In genomic region chr17:8226536-8227237, GRCh38 we compare ENCODE assay signal across 9 cellular contexts. TPM values are rescaled to one million over a fixed set of nuclear protein-coding genes. Genes with fewer than 3 reads are reported as not detected.
DNase-seq lines count a peak whose midpoint lies in the region; ATAC-seq, FAIRE-seq and TF ChIP-seq lines count a peak whose summit lies in the region.
"Had no signal": no experiment of that assay in that cellular context is flagged by ENCODE, and none has a peak within 500 bp of the region (broad histone marks: within the 10 kb centered on the region; RNA-seq: fewer than 3 reads in every experiment).

No MANE protein-coding gene starts in this region.

- POLR2A ChIA-PET in activated B cell treated with CpG ODN at 0.5 μM for 24 hours (lab: Charles Lee), result interaction anchor here (0.5 to 11.8 kb wide), 10 partner anchors 11 to 209 kb away, joined by 3 to 413 read pairs (median 8); partner anchors contain the start of genes BORCS6, CTC1, NDEL1 and PFAS
- POLR2A ChIA-PET in H1 (lab: Charles Lee; ENCODE audit: partially characterized antibody), result interaction anchor here (0.6 to 53.4 kb wide), 18 partner anchors 8 to 663 kb away, joined by 3 to 1521 read pairs (median 4); partner anchors contain the start of genes AURKB, BORCS6, CTC1 and PFAS

- H3K4me2 ChIP-seq in DOHH2 (ENCODE audit: low read length), result peak overlapping the region; percentile 64
- H3K4me2 ChIP-seq in H1 (ENCODE audit: insufficient read depth in 1 of 2, low read depth in 2 of 2, low read length in 2 of 2), result peak overlapping the region; percentile 68 to 85

- H3K27ac Mint-ChIP-seq in activated B cell treated with CpG ODN at 0.5 μM for 24 hours, result peak overlapping the region; percentile 95

- H4K5ac ChIP-seq in H1 (ENCODE audit: insufficient read length, low read depth, low read length), result no peak overlapping the region

- TF ChIP-seq RAD21 in H1 (IDR thresholded peaks at IDR 0.05 in 1 of 2, conservative IDR thresholded peaks at IDR 0.05 in 1 of 2; ENCODE audit: low read depth in 2 of 2, low read length in 2 of 2), result no peak

- H3K9me3 ChIP-seq in DOHH2 (ENCODE audit: control insufficient read depth, insufficient read depth, low read length) (no peaks in the 10 kb centered on the region), H1 (ENCODE audit: insufficient read depth in 2 of 2, low read depth in 1 of 2, low read length in 1 of 2) (no peaks in the 10 kb centered on the region), lung (ENCODE audit: control insufficient read depth in 2 of 2, insufficient read depth in 1 of 2, low read length in 1 of 2) (no peaks in the 10 kb centered on the region)

- CTCF ChIA-PET in activated B cell treated with CpG ODN at 0.5 μM for 24 hours (lab: Charles Lee) (interaction anchor here (0.8 to 1.7 kb wide), 3 partner anchors 20 to 74 kb away, joined by 3 to 8 read pairs (median 3); no protein-coding TSS in a partner anchor), H1 (lab: Charles Lee; ENCODE audit: partially characterized antibody) (interaction anchor here (0.6 to 2.2 kb wide), 5 partner anchors 11 to 301 kb away, joined by 3 to 6 read pairs (median 4); no protein-coding TSS in a partner anchor)

- peak overlapping the region; percentile 36; the same call in 1 of the 2 replicates for H3K18ac ChIP-seq in H1 (ENCODE audit: extremely low read depth, low read length)

- no peak overlapping the region for H3K23ac ChIP-seq in H1 (ENCODE audit: insufficient read length)

- no peak overlapping the region for H2AFZ ChIP-seq in H1 (ENCODE audit: low read length)

- no peaks in the 10 kb centered on the region for H4K20me1 ChIP-seq in DOHH2 (ENCODE audit: control insufficient read depth, insufficient read depth, low read depth, low read length)
- H4K20me1 ChIP-seq in H1 (replicated peaks in 1 of 2; ENCODE audit: control insufficient read depth in 1 of 2, insufficient read depth in 2 of 2, low read length in 2 of 2), result peaks cover 3 to 6% of the 10 kb centered on the region in 2 experiments

- intact Hi-C loops in activated B cell treated with CpG ODN at 0.5 μM for 24 hours (cut with micrococcal nuclease), result loop anchor here (1.0 to 10.0 kb wide), 4 partner anchors 13 to 542 kb away; partner anchors contain the start of genes CYB5D1, NAA38, TMEM88 and TP53

- H2BK20ac ChIP-seq in H1 (ENCODE audit: low read length), result no peak overlapping the region

- H3K23me2 ChIP-seq in H1 (ENCODE audit: low read depth, low read length), result peaks cover 19% of the 10 kb centered on the region

- H3K79me1 ChIP-seq in H1 (ENCODE audit: low read depth, low read length), result no peaks in the 10 kb centered on the region

- H3K79me2 ChIP-seq in DOHH2 (ENCODE audit: control insufficient read depth, low read length), result no peaks in the 10 kb centered on the region
- no peaks in the 10 kb centered on the region for H3K79me2 ChIP-seq in H1 (ENCODE audit: control insufficient read depth in 1 of 2, insufficient read depth in 2 of 2, low read length in 2 of 2)

- 8% methylated on average over 32 of the region's 32 CpGs; no CpG with 5 or more reads in 1 of the 2 experiments for WGBS in H1 (ENCODE audit: extremely low coverage in 1 of 2, insufficient coverage in 1 of 2, insufficient read length in 1 of 2, insufficient replicate concordance in 2 of 2, low coverage in 1 of 2, low lambda C conversion rate in 2 of 2, missing lambda C conversion rate in 1 of 2), 2 experiments
- 12 to 19% methylated on average over 32 of the region's 32 CpGs for WGBS in lung, 2 donors

- no peak for TF ChIP-seq EP300 in H1 (IDR thresholded peaks at IDR 0.05; ENCODE audit: borderline replicate concordance in 1 of 2, low read depth in 2 of 2, low read length in 2 of 2)

- TF ChIP-seq POLR2A in H1 (IDR thresholded peaks at IDR 0.05; ENCODE audit: control extremely low read depth in 1 of 2, low read depth in 2 of 2, low read length in 2 of 2), result peak; percentile 60 to 88

- H3K27ac ChIP-seq in DOHH2 (ENCODE audit: low read depth, low read length), result peak overlapping the region; percentile 42
- peak overlapping the region; percentile 52; the same call in 1 of the 2 replicates for H3K27ac ChIP-seq in H1 (ENCODE audit: low read depth, low read length)
- H3K27ac ChIP-seq in lung (ENCODE audit: low read depth in 1 of 2, low read length in 1 of 2), result peak overlapping the region in 1 of 2 donors; percentile 29

- no peak for TF ChIP-seq CTCF in DOHH2 (IDR thresholded peaks at IDR 0.05; ENCODE audit: low read depth, low read length, poor library complexity, severe bottlenecking)
- no peak for TF ChIP-seq CTCF in activated B cell treated with CpG ODN at 0.5 μM for 24 hours (IDR thresholded peaks at IDR 0.05)
- no peak for TF ChIP-seq CTCF in H1 (IDR thresholded peaks at IDR 0.05; ENCODE audit: control extremely low read depth in 1 of 3, insufficient read depth in 1 of 3, low read depth in 1 of 3, low read length in 3 of 3)
- no peak for TF ChIP-seq CTCF in lung (IDR thresholded peaks at IDR 0.05; ENCODE audit: control extremely low read depth, extremely low read depth)

- H3K27me3 ChIP-seq in DOHH2 (ENCODE audit: control insufficient read depth, low read length) (no peaks in the 10 kb centered on the region), H1 (replicated peaks in 1 of 4; ENCODE audit: control insufficient read depth in 3 of 4, extremely low read depth in 1 of 4, insufficient read depth in 3 of 4, low read length in 3 of 4) (no peaks in the 10 kb centered on the region), lung (ENCODE audit: control insufficient read depth, insufficient read depth) (no peaks in the 10 kb centered on the region)

- no peak overlapping the region for H2BK120ac ChIP-seq in H1 (replicated peaks; ENCODE audit: low read depth, low read length)

- H3K56ac ChIP-seq in H1 (replicated peaks; ENCODE audit: insufficient read length, low read depth, low read length), result no peak overlapping the region

- no peak overlapping the region for H2BK5ac ChIP-seq in H1 (ENCODE audit: low read depth, low read length)

- H3K27me3 Mint-ChIP-seq in activated B cell treated with CpG ODN at 0.5 μM for 24 hours, result peaks cover 7% of the 10 kb centered on the region

- H4K91ac ChIP-seq in H1 (replicated peaks; ENCODE audit: insufficient read length, low read length), result no peak overlapping the region

- no peaks in the 10 kb centered on the region for H3K9me2 ChIP-seq in DOHH2 (replicated peaks; ENCODE audit: control insufficient read depth, low read length)

- H3K9ac ChIP-seq in H1 (replicated peaks in 1 of 4; ENCODE audit: extremely low read depth in 1 of 4, low read depth in 3 of 4, low read length in 3 of 4), result peak overlapping the region in 3 of 4 experiments; percentile 46 to 75 (median 52); a peak in 6 of 7 replicates

- H2AK5ac ChIP-seq in H1 (ENCODE audit: low read depth, low read length), result no peak overlapping the region

- peaks cover 28% of the 10 kb centered on the region for H3F3A ChIP-seq in DOHH2 (ENCODE audit: control insufficient read depth, insufficient read depth)

- no peak for FAIRE-seq in H1 (lab: Jason Lieb, UNC)
- FAIRE-seq: TTC549 had no signal

- H3K4ac ChIP-seq in H1 (replicated peaks; ENCODE audit: insufficient read length, low read depth, low read length), result no peak overlapping the region

- ATAC-seq in activated B cell treated with CpG ODN at 0.5 μM for 24 hours (ENCODE audit: low read depth) (no peak), lung (ENCODE audit: insufficient read depth, low FRiP score) (no peak), GM21381 (IDR thresholded peaks at IDR 0.05; ENCODE audit: unreplicated experiment) (no peak), HG02588 (IDR thresholded peaks at IDR 0.05; ENCODE audit: unreplicated experiment) (no peak)

- peaks cover 55% of the 10 kb centered on the region for H3K36me3 ChIP-seq in DOHH2 (ENCODE audit: control insufficient read depth, low read length)
- H3K36me3 ChIP-seq in H1 (ENCODE audit: control insufficient read depth in 2 of 4, insufficient read depth in 4 of 4, low read length in 3 of 4), result peaks cover 9 to 40% (median 23%) of the 10 kb centered on the region in 4 experiments
- H3K36me3 ChIP-seq in lung (ENCODE audit: control insufficient read depth in 2 of 2, insufficient read depth in 2 of 2, low read length in 2 of 2), result peaks cover 14 to 42% of the 10 kb centered on the region in 2 donors

- peak overlapping the region; percentile 81 for H3K4me3 Mint-ChIP-seq in activated B cell treated with CpG ODN at 0.5 μM for 24 hours

- peaks cover 55% of the 10 kb centered on the region for H3K4me1 Mint-ChIP-seq in activated B cell treated with CpG ODN at 0.5 μM for 24 hours

- peak overlapping the region; percentile 57 for H3K4me3 ChIP-seq in DOHH2 (ENCODE audit: low read length)
- peak overlapping the region; percentile 50 to 78 (median 72) for H3K4me3 ChIP-seq in H1 (ENCODE audit: extremely low read depth in 1 of 4, insufficient read depth in 2 of 4, low read depth in 3 of 4, low read length in 4 of 4)
- H3K4me3 ChIP-seq in lung, result no peak overlapping the region

- no peaks in the 10 kb centered on the region for H3K9me3 Mint-ChIP-seq in activated B cell treated with CpG ODN at 0.5 μM for 24 hours

- DNase-seq in KG1 (lab: John Stamatoyannopoulos, UW), result peak; percentile 41
- peak; percentile 36 for DNase-seq in activated B cell treated with CpG ODN at 0.5 μM for 24 hours
- DNase-seq in H1 (ENCODE audit: low read depth in 1 of 2, low spot score in 2 of 2), result peak in 1 of 2 experiments; percentile 90
- peak; percentile 66 for DNase-seq in lung (ENCODE audit: low spot score)
- DNase-seq in stimulated activated CD8-positive, alpha-beta memory T cell treated with anti-CD3 and anti-CD28 coated beads, Interleukin-4, amount 100 ng/mL, for 24 hours (ENCODE audit: low read depth), result peak; percentile 44

- no peak overlapping the region for H2BK12ac ChIP-seq in H1 (ENCODE audit: low read depth, low read length)

- no peak overlapping the region for H3K14ac ChIP-seq in H1 (ENCODE audit: insufficient read length)

- H3K36me3 Mint-ChIP-seq in activated B cell treated with CpG ODN at 0.5 μM for 24 hours (ENCODE audit: low read depth), result peaks cover 71% of the 10 kb centered on the region

- H3K4me1 ChIP-seq in DOHH2 (ENCODE audit: control insufficient read depth, low read length), result peaks cover 47% of the 10 kb centered on the region
- peaks cover 0 to 15% (median 2%) of the 10 kb centered on the region in 4 experiments; a peak in 4 of 7 replicates for H3K4me1 ChIP-seq in H1 (replicated peaks in 1 of 4; ENCODE audit: control insufficient read depth in 3 of 4, insufficient read depth in 4 of 4, low read length in 3 of 4)
- H3K4me1 ChIP-seq in lung (ENCODE audit: control insufficient read depth in 2 of 2, insufficient read depth in 2 of 2, low read length in 2 of 2), result peaks cover 2 to 4% of the 10 kb centered on the region in 2 donors

- H2BK15ac ChIP-seq in H1 (ENCODE audit: low read length), result no peak overlapping the region

- no peak overlapping the region for H4K8ac ChIP-seq in H1 (ENCODE audit: extremely low read depth, insufficient read depth, low read length)

RNA-seq across cellular contexts. Expression of gene AURKB, which starts 16.3 kb away (rescaled TPM):
- 1.7 and 3.0 TPM in 2 replicates for total RNA-seq in activated B cell treated with CpG ODN at 0.5 μM for 24 hours
- total RNA-seq in H1 (2021; fragmentation: NEBNext Ultra II Directional; extraction: Animal tissue kit (Norgen Biotek cat#: 25700)), result 154 and 160 TPM in 2 replicates
- 102 and 171 TPM in 2 replicates for polyA plus RNA-seq in H1 (2011; rRNA removed)
- polyA plus RNA-seq in H1 (2011; cell fraction: cytosol; rRNA removed), result 93.9 TPM
- 222 TPM for polyA plus RNA-seq in H1 (2011; cell fraction: nucleus; rRNA removed)
- 155 to 177 TPM (median 169 TPM) in 4 replicates for polyA plus RNA-seq in H1 (2012, experiment 1 of 2)
- polyA plus RNA-seq in H1 (2012, experiment 2 of 2), result 172 TPM
- 168 TPM for polyA plus RNA-seq in H1 (2013, experiment 1 of 2)
- 162 TPM for polyA plus RNA-seq in H1 (2013, experiment 2 of 2)
- polyA minus RNA-seq in H1 (2011; rRNA and poly(A)+ RNA removed), result 55.0 and 80.2 TPM in 2 replicates
- polyA minus RNA-seq in H1 (2011; cell fraction: cytosol; rRNA and poly(A)+ RNA removed), result 41.2 TPM
- polyA minus RNA-seq in H1 (2011; cell fraction: nucleus; rRNA and poly(A)+ RNA removed), result 80.6 TPM
- 1 to 10 TPM; 2.1 to 3.9 TPM for total RNA-seq in lung
- 1 to 10 TPM; 3.6 to 5.7 TPM for polyA plus RNA-seq in lung

RNA-seq across cellular contexts. Expression of gene CTC1, which starts 21.2 kb away (rescaled TPM):
- total RNA-seq in activated B cell treated with CpG ODN at 0.5 μM for 24 hours, result 121 and 136 TPM in 2 replicates
- 33.7 and 39.8 TPM in 2 replicates for total RNA-seq in H1 (2021; fragmentation: NEBNext Ultra II Directional; extraction: Animal tissue kit (Norgen Biotek cat#: 25700))
- 19.4 and 32.2 TPM in 2 replicates for polyA plus RNA-seq in H1 (2011; rRNA removed)
- 13.3 TPM for polyA plus RNA-seq in H1 (2011; cell fraction: cytosol; rRNA removed)
- polyA plus RNA-seq in H1 (2011; cell fraction: nucleus; rRNA removed), result 112 TPM
- 12.8 to 17.3 TPM (median 14.4 TPM) in 4 replicates for polyA plus RNA-seq in H1 (2012, experiment 1 of 2)
- polyA plus RNA-seq in H1 (2012, experiment 2 of 2), result 6.4 TPM
- 13.0 TPM for polyA plus RNA-seq in H1 (2013, experiment 1 of 2)
- polyA plus RNA-seq in H1 (2013, experiment 2 of 2), result 12.3 TPM
- polyA minus RNA-seq in H1 (2011; rRNA and poly(A)+ RNA removed), result 36.9 and 45.5 TPM in 2 replicates
- 11.2 TPM for polyA minus RNA-seq in H1 (2011; cell fraction: cytosol; rRNA and poly(A)+ RNA removed)
- polyA minus RNA-seq in H1 (2011; cell fraction: nucleus; rRNA and poly(A)+ RNA removed), result 74.9 TPM
- 10 to 100 TPM; 27.7 to 45.3 TPM for total RNA-seq in lung
- polyA plus RNA-seq in lung, result 10 to 100 TPM; 19.1 to 26.5 TPM

RNA-seq across cellular contexts. Expression of gene PFAS, which starts 22.4 kb away (rescaled TPM):
- total RNA-seq in activated B cell treated with CpG ODN at 0.5 μM for 24 hours (121 and 126 TPM in 2 replicates), lung (10 to 100 TPM; 20.1 to 47.6 TPM)
- 238 and 248 TPM in 2 replicates for total RNA-seq in H1 (2021; fragmentation: NEBNext Ultra II Directional; extraction: Animal tissue kit (Norgen Biotek cat#: 25700))
- polyA plus RNA-seq in H1 (2011; rRNA removed) (88.4 and 120 TPM in 2 replicates), lung (10 to 100 TPM; 14.0 to 15.3 TPM)
- 82.0 TPM for polyA plus RNA-seq in H1 (2011; cell fraction: cytosol; rRNA removed)
- polyA plus RNA-seq in H1 (2011; cell fraction: nucleus; rRNA removed), result 363 TPM
- polyA plus RNA-seq in H1 (2012, experiment 1 of 2), result 107 to 119 TPM (median 115 TPM) in 4 replicates
- 124 TPM for polyA plus RNA-seq in H1 (2012, experiment 2 of 2)
- polyA plus RNA-seq in H1 (2013, experiment 1 of 2), result 71.8 TPM
- 62.8 TPM for polyA plus RNA-seq in H1 (2013, experiment 2 of 2)
- polyA minus RNA-seq in H1 (2011; rRNA and poly(A)+ RNA removed), result 219 and 271 TPM in 2 replicates
- 89.1 TPM for polyA minus RNA-seq in H1 (2011; cell fraction: cytosol; rRNA and poly(A)+ RNA removed)
- polyA minus RNA-seq in H1 (2011; cell fraction: nucleus; rRNA and poly(A)+ RNA removed), result 167 TPM

RNA-seq across cellular contexts. Expression of gene BORCS6, which starts 36.7 kb away (rescaled TPM):
- 12.3 and 12.8 TPM in 2 replicates for total RNA-seq in activated B cell treated with CpG ODN at 0.5 μM for 24 hours
- total RNA-seq in H1 (2021; fragmentation: NEBNext Ultra II Directional; extraction: Animal tissue kit (Norgen Biotek cat#: 25700)), result 3.6 and 4.6 TPM in 2 replicates
- 3.3 and 3.8 TPM in 2 replicates for polyA plus RNA-seq in H1 (2011; rRNA removed)
- polyA plus RNA-seq in H1 (2011; cell fraction: cytosol; rRNA removed), result 3.7 TPM
- polyA plus RNA-seq in H1 (2011; cell fraction: nucleus; rRNA removed), result 2.7 TPM
- polyA plus RNA-seq in H1 (2012, experiment 1 of 2), result 2.3 to 3.4 TPM (median 2.8 TPM) in 4 replicates
- 3.8 TPM for polyA plus RNA-seq in H1 (2012, experiment 2 of 2)
- polyA plus RNA-seq in H1 (2013, experiment 1 of 2), result 2.2 TPM
- polyA plus RNA-seq in H1 (2013, experiment 2 of 2), result 2.2 TPM
- polyA minus RNA-seq in H1 (2011; rRNA and poly(A)+ RNA removed), result 1.3 and 1.9 TPM in 2 replicates
- polyA minus RNA-seq in H1 (2011; cell fraction: cytosol; rRNA and poly(A)+ RNA removed), result 3.7 TPM
- polyA minus RNA-seq in H1 (2011; cell fraction: nucleus; rRNA and poly(A)+ RNA removed), result 2.2 TPM
- total RNA-seq in lung, result 10 to 100 TPM in 1 of 2 donors, 1 to 10 TPM in 1; 5.3 to 10.8 TPM
- polyA plus RNA-seq in lung, result 10 to 100 TPM in 1 of 2 donors, 1 to 10 TPM in 1; 5.6 to 10.5 TPM

RNA-seq across cellular contexts. Expression of gene TMEM107, which starts 50.5 kb away (rescaled TPM):
- total RNA-seq in activated B cell treated with CpG ODN at 0.5 μM for 24 hours, result 17.3 and 20.9 TPM in 2 replicates
- total RNA-seq in H1 (2021; fragmentation: NEBNext Ultra II Directional; extraction: Animal tissue kit (Norgen Biotek cat#: 25700)), result 17.3 and 17.9 TPM in 2 replicates
- 21.4 and 21.5 TPM in 2 replicates for polyA plus RNA-seq in H1 (2011; rRNA removed)
- 16.0 TPM for polyA plus RNA-seq in H1 (2011; cell fraction: cytosol; rRNA removed)
- 16.9 TPM for polyA plus RNA-seq in H1 (2011; cell fraction: nucleus; rRNA removed)
- polyA plus RNA-seq in H1 (2012, experiment 1 of 2), result 8.9 to 12.0 TPM (median 9.6 TPM) in 4 replicates
- polyA plus RNA-seq in H1 (2012, experiment 2 of 2), result 8.0 TPM
- 9.6 TPM for polyA plus RNA-seq in H1 (2013, experiment 1 of 2)
- 10.3 TPM for polyA plus RNA-seq in H1 (2013, experiment 2 of 2)
- polyA minus RNA-seq in H1 (2011; rRNA and poly(A)+ RNA removed), result 37.4 and 44.0 TPM in 2 replicates
- 34.1 TPM for polyA minus RNA-seq in H1 (2011; cell fraction: cytosol; rRNA and poly(A)+ RNA removed)
- 181 TPM for polyA minus RNA-seq in H1 (2011; cell fraction: nucleus; rRNA and poly(A)+ RNA removed)
- 10 to 100 TPM; 24.4 to 33.1 TPM for total RNA-seq in lung
- polyA plus RNA-seq in lung, result 10 to 100 TPM; 13.2 to 19.0 TPM

Comparison
In these comparisons a context has a peak if more than half of its experiments do, and no peak if none do; other contexts are left out.
1. RNA of gene AURKB, which starts 16.3 kb away (total RNA-seq): 154 to 160 TPM in H1; 2.1 to 3.9 TPM in lung and 1.7 to 3.0 TPM in activated B cell treated with CpG ODN at 0.5 μM for 24 hours; every median in the first group is over 10 times any median in the second.